Comparison of ENCODE assay signal across 9 cellular contexts in the genomic region with DNA sequence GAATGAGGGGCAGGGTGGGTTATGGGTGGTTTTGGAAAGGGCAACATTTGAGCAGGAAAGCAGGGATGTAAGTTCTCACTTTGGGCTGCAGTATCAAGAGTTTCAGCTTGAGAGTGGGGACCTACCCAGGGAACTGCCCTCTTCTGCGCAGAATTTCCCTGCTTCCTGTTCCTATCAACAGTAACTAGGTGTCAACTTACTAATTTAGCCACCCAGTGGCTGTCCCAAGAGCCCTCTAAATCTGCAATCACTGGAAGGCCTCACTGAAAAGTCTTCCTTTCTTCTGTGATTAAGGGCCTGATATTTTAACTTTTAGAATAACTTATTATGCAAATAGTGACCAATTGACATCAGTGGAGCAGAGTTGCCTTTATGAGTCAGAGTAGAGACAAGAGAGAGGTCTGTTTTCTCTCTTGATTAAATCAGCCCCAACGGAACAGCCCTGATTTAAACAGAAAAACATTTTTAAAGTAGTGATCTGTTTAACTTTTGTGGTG.
A peak's percentile ranks its signal among the peaks of the same experiment; 100 is the strongest.
DNase-seq lines count a peak whose midpoint lies in the region; ATAC-seq and TF ChIP-seq lines count a peak whose summit lies in the region.
"Had no signal": no experiment of that assay in that cellular context is flagged by ENCODE, and none has a peak within 500 bp of the region (broad histone marks: within the 10 kb centered on the region; RNA-seq: fewer than 3 reads in every experiment).

No MANE protein-coding gene starts in this region.

- no peaks in the 10 kb centered on the region for H3K27me3 Mint-ChIP-seq in activated T-cell treated with anti-CD3 and anti-CD28 coated beads, Interleukin-2, amount 50 U/mL, for 72 hours (ENCODE audit: low read depth)
- H3K27me3 Mint-ChIP-seq in neural progenitor cell (ENCODE audit: insufficient read depth, low read depth): peaks cover 2% of the 10 kb centered on the region

- H3K4me3 ChIP-seq in fibroblast of pulmonary artery (replicated peaks; ENCODE audit: low read depth, low read length): no peak overlapping the region
- no peak overlapping the region for H3K4me3 ChIP-seq in neural progenitor cell

- peaks cover 6% of the 10 kb centered on the region for H3K4me1 ChIP-seq in neural progenitor cell

- H3K4me2 ChIP-seq in neural progenitor cell: no peak overlapping the region

- TF ChIP-seq CTCF in fibroblast of pulmonary artery (IDR thresholded peaks at IDR 0.05; ENCODE audit: low read length, missing control alignments) (no peak), neural progenitor cell (IDR thresholded peaks at IDR 0.05) (no peak)

- H3F3A ChIP-seq in neural progenitor cell (ENCODE audit: low read depth): no peaks in the 10 kb centered on the region

- H3K79me2 ChIP-seq in neural progenitor cell (ENCODE audit: low read depth): no peaks in the 10 kb centered on the region

- peak overlapping the region; percentile 82 for H3K27ac Mint-ChIP-seq in activated T-cell treated with anti-CD3 and anti-CD28 coated beads, Interleukin-2, amount 50 U/mL, for 72 hours
- no peak overlapping the region for H3K27ac Mint-ChIP-seq in neural progenitor cell

- no peaks in the 10 kb centered on the region for H4K20me1 ChIP-seq in neural progenitor cell (ENCODE audit: low read depth)

- peaks cover 0 to 3% of the 10 kb centered on the region in 2 donors for H3K36me3 Mint-ChIP-seq in activated T-cell treated with anti-CD3 and anti-CD28 coated beads, Interleukin-2, amount 50 U/mL, for 72 hours (ENCODE audit: insufficient read depth in 2 of 2)
- no peaks in the 10 kb centered on the region for H3K36me3 Mint-ChIP-seq in neural progenitor cell

- H3K4me1 Mint-ChIP-seq in activated T-cell treated with anti-CD3 and anti-CD28 coated beads, Interleukin-2, amount 50 U/mL, for 72 hours (ENCODE audit: low read depth): peaks cover 92% of the 10 kb centered on the region
- peaks cover 6% of the 10 kb centered on the region for H3K4me1 Mint-ChIP-seq in neural progenitor cell

- H3K9me3 Mint-ChIP-seq in activated T-cell treated with anti-CD3 and anti-CD28 coated beads, Interleukin-2, amount 50 U/mL, for 72 hours: peaks cover 1 to 2% of the 10 kb centered on the region in 2 donors
- peaks cover 5% of the 10 kb centered on the region for H3K9me3 Mint-ChIP-seq in neural progenitor cell

- no peak for DNase-seq in activated T-cell treated with anti-CD3 and anti-CD28 coated beads, Interleukin-2, amount 50 U/mL, for 72 hours
- DNase-seq in activated T-cell treated with anti-CD3 and anti-CD28 coated beads for 4 hours (no peak), NOMO-1 treated with dmso at 0.1 percent for 144 hours (lab: John Stamatoyannopoulos, UW; ENCODE audit: unreplicated experiment) (peak; percentile 13), fibroblast of pulmonary artery (ENCODE audit: low read depth) (peak; percentile 62), neural progenitor cell (ENCODE audit: low spot score) (no peak), D341Med (ENCODE audit: low spot score) (no peak), DMS79 treated with DMSO at 0.1 percent for 48 hours (lab: John Stamatoyannopoulos, UW) (no peak)
- DNase-seq: DND-41 had no signal

- H3K27ac ChIP-seq in neural progenitor cell: no peak overlapping the region

- H3K4me3 Mint-ChIP-seq in activated T-cell treated with anti-CD3 and anti-CD28 coated beads, Interleukin-2, amount 50 U/mL, for 72 hours: peak overlapping the region; percentile 9 to 70
- H3K4me3 Mint-ChIP-seq in neural progenitor cell: no peak overlapping the region

- no peaks in the 10 kb centered on the region for H3K9me3 ChIP-seq in neural progenitor cell (ENCODE audit: low read depth)

- no peaks in the 10 kb centered on the region for H3K36me3 ChIP-seq in neural progenitor cell

- ATAC-seq in activated T-cell treated with anti-CD3 and anti-CD28 coated beads, Interleukin-2, amount 50 U/mL, for 72 hours (replicated peaks in 1 of 2): peak in 1 of 2 donors; percentile 38
- ATAC-seq in HG02642 (IDR thresholded peaks at IDR 0.05; ENCODE audit: poor library complexity, unreplicated experiment): peak; percentile 82

- H3K9ac ChIP-seq in neural progenitor cell: no peak overlapping the region

- H3K27me3 ChIP-seq in neural progenitor cell: no peaks in the 10 kb centered on the region

- no peak overlapping the region for H2AFZ ChIP-seq in neural progenitor cell (replicated peaks)

Comparison
In these comparisons a context has a peak if more than half of its experiments do, and no peak if none do; other contexts are left out.
1. DNase-seq: peak in NOMO-1 treated with dmso at 0.1 percent for 144 hours (single experiment) and fibroblast of pulmonary artery (single experiment); none in activated T-cell treated with anti-CD3 and anti-CD28 coated beads, Interleukin-2, amount 50 U/mL, for 72 hours (0 of 2), activated T-cell treated with anti-CD3 and anti-CD28 coated beads for 4 hours (single experiment), neural progenitor cell (single experiment), D341Med (single experiment) and DMS79 treated with DMSO at 0.1 percent for 48 hours (single experiment).